In the genomic region with DNA sequence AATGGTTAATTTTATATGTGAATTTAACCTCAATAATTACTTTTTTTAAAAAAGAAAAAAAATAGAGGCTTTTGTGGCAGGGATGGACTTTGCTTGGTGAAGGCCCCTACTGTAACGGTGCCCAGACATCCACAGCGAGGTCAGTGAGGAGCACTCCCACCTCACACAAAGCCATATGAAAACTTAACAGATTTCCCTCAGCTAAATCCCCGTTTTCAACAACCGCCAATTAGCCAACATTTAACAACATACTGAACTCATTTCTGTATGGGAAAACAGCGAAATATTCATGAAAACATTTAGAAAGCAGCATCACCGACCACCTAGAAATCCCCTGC, we compare ENCODE assay signal across 8 cellular contexts. TPM values are rescaled to one million over a fixed set of nuclear protein-coding genes. Genes with fewer than 3 reads are reported as not detected.
DNase-seq lines count a peak whose midpoint lies in the region; ATAC-seq and TF ChIP-seq lines count a peak whose summit lies in the region.

No MANE protein-coding gene starts in this region.

- peaks cover 0 to 10% (median 0%) of the 10 kb centered on the region in 3 donors for H3K36me3 ChIP-seq in tibial artery

- CTCF ChIA-PET in activated B cell treated with CpG ODN at 0.5 μM for 24 hours (lab: Charles Lee): no interaction called here

- H3K4me3 ChIP-seq in tibial artery: peak overlapping the region; percentile 63 to 65

- H3K4me3 Mint-ChIP-seq in activated B cell treated with CpG ODN at 0.5 μM for 24 hours: no peak overlapping the region

- peaks cover 19% of the 10 kb centered on the region for H3K36me3 Mint-ChIP-seq in activated B cell treated with CpG ODN at 0.5 μM for 24 hours (ENCODE audit: low read depth)

- H3K27ac Mint-ChIP-seq in activated B cell treated with CpG ODN at 0.5 μM for 24 hours: no peak overlapping the region

- peaks cover 0 to 38% (median 28%) of the 10 kb centered on the region in 4 donors for H3K4me1 ChIP-seq in tibial artery

- H3K9me3 ChIP-seq in tibial artery: no peaks in the 10 kb centered on the region

- POLR2A ChIA-PET in activated B cell treated with CpG ODN at 0.5 μM for 24 hours (lab: Charles Lee): interaction anchor here (0.6 to 3.9 kb wide), 10 partner anchors 12 to 1789 kb away, joined by 3 to 29 read pairs (median 4); a partner anchor contains a TSS

- peak; percentile 49 for DNase-seq in NCI-H2196 (lab: John Stamatoyannopoulos, UW; ENCODE audit: unreplicated experiment)
- DNase-seq in NCI-H2196 treated with DMSO at 0.1 percent for 48 hours (lab: John Stamatoyannopoulos, UW; ENCODE audit: unreplicated experiment): no peak
- DNase-seq in activated B cell treated with CpG ODN at 0.5 μM for 24 hours: no peak
- peak; percentile 18 for DNase-seq in iPS-NIHi11 (ENCODE audit: low spot score)
- DNase-seq in tibial artery: no peak
- no peak for DNase-seq in pons (ENCODE audit: low spot score)
- no peak for DNase-seq in H4 (ENCODE audit: low spot score)

- no peaks in the 10 kb centered on the region for H3K27me3 Mint-ChIP-seq in activated B cell treated with CpG ODN at 0.5 μM for 24 hours

- ATAC-seq in HG03045 (IDR thresholded peaks at IDR 0.05; ENCODE audit: unreplicated experiment): peak; percentile 14
- ATAC-seq in activated B cell treated with CpG ODN at 0.5 μM for 24 hours (ENCODE audit: low read depth): peak; percentile 2

- peaks cover 17% of the 10 kb centered on the region for H3K4me1 Mint-ChIP-seq in activated B cell treated with CpG ODN at 0.5 μM for 24 hours

- H3K27ac ChIP-seq in tibial artery: peak overlapping the region; percentile 94

- intact Hi-C loops in activated B cell treated with CpG ODN at 0.5 μM for 24 hours (cut with micrococcal nuclease) (loop anchor here (1.0 to 10.0 kb wide), 11 partner anchors 132 to 1896 kb away; a partner anchor contains a TSS), tibial artery (cut with DNase I; ENCODE audit: low total_unique reads) (no loop called here)

- H3K27me3 ChIP-seq in tibial artery: no peaks in the 10 kb centered on the region

- TF ChIP-seq CTCF in activated B cell treated with CpG ODN at 0.5 μM for 24 hours (IDR thresholded peaks at IDR 0.05) (no peak), tibial artery (IDR thresholded peaks at IDR 0.05) (no peak)

- no peaks in the 10 kb centered on the region for H3K9me3 Mint-ChIP-seq in activated B cell treated with CpG ODN at 0.5 μM for 24 hours

RNA-seq across cellular contexts. Expression of a gene that starts 0.6 kb away (rescaled TPM):
- 112 and 130 TPM in 2 replicates for total RNA-seq in activated B cell treated with CpG ODN at 0.5 μM for 24 hours
- total RNA-seq in H4 (2014; rRNA removed; shearing (Covaris generic)): 218 and 272 TPM in 2 replicates

Comparison
In these comparisons a context has a peak if more than half of its experiments do, and no peak if none do; other contexts are left out.
1. DNase-seq: peak in NCI-H2196 (single experiment) and iPS-NIHi11 (single experiment); none in NCI-H2196 treated with DMSO at 0.1 percent for 48 hours (single experiment), activated B cell treated with CpG ODN at 0.5 μM for 24 hours (single experiment), tibial artery (0 of 2), pons (single experiment) and H4 (single experiment).